8 cellular contexts compared by ENCODE assay signal in the genomic region with DNA sequence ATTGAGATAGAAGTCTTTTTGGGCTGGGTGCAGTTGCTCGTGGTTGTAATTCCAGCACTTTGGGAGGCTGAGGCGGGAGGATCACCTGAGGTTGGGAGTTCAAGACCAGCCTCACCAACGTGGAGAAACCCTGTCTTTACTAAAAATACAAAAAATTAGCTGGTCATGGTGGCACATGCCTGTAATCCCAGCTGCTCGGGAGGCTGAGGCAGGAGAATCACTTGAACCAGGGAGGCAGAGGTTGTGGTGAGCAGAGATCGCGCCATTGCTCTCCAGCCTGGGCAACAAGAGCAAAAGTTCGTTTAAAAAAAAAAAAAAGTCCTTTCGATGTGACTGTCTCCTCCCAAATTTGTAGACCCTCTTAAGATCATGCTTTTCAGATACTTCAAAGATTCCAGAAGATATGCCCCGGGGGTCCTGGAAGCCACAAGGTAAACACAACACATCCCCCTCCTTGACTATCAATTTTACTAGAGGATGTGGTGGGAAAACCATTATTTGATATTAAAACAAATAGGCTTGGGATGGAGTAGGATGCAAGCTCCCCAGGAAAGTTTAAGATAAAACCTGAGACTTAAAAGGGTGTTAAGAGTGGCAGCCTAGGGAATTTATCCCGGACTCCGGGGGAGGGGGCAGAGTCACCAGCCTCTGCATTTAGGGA. TPM values are rescaled to one million over a fixed set of nuclear protein-coding genes. Genes with fewer than 3 reads are reported as not detected.
A peak's percentile ranks its signal among the peaks of the same experiment; 100 is the strongest.
DNase-seq lines count a peak whose midpoint lies in the region; TF ChIP-seq lines count a peak whose summit lies in the region.
"Not testable (repeated sequence)": the region's sequence is repeated elsewhere in the genome, so short reads cannot be mapped to it uniquely, and the experiment has no call there.

No MANE protein-coding gene starts in this region.

- not testable (repeated sequence) for H2BK15ac ChIP-seq in mesendoderm (replicated peaks; ENCODE audit: low read depth)

- peaks cover 18% of the 10 kb centered on the region for H3K27me3 Mint-ChIP-seq in activated naive CD8-positive, alpha-beta T cell

- not testable (repeated sequence) for H3K79me1 ChIP-seq in mesendoderm (ENCODE audit: low read length)

- H3K56ac ChIP-seq in mesendoderm (ENCODE audit: low read length), result peak overlapping the region; percentile 90

- H2AFZ ChIP-seq in ACC112 (ENCODE audit: low read length, unreplicated experiment) (peak overlapping the region; percentile 87), parathyroid adenoma (peak overlapping the region; percentile 81)

- H3K4me1 ChIP-seq in ACC112 (ENCODE audit: control insufficient read depth, insufficient read depth, low read length, unreplicated experiment), result not testable (repeated sequence)
- peaks cover 61% of the 10 kb centered on the region for H3K4me1 ChIP-seq in HUES6 (ENCODE audit: control insufficient read depth, insufficient read depth, low read length)
- peaks cover 35% of the 10 kb centered on the region for H3K4me1 ChIP-seq in ectodermal cell (ENCODE audit: control insufficient read depth, insufficient read depth, low read length)
- H3K4me1 ChIP-seq in left ventricle myocardium inferior, result peaks cover 53% of the 10 kb centered on the region
- H3K4me1 ChIP-seq in mesendoderm (ENCODE audit: control insufficient read depth, low read depth, low read length), result peaks cover 19% of the 10 kb centered on the region
- H3K4me1 ChIP-seq in parathyroid adenoma, result peaks cover 12% of the 10 kb centered on the region
- peaks cover 48% of the 10 kb centered on the region for H3K4me1 ChIP-seq in suprapubic skin

- H3K9me3 ChIP-seq in HUES6 (ENCODE audit: control insufficient read depth, insufficient read depth, low read depth, low read length); ectodermal cell (ENCODE audit: control insufficient read depth, low read length); left ventricle myocardium inferior (replicated peaks); parathyroid adenoma (ENCODE audit: control insufficient read depth, low read length); suprapubic skin: not testable (repeated sequence)

- 48 to 49% methylated on average over 10 to 11 of the region's 11 CpGs for WGBS in ectodermal cell, 2 experiments
- WGBS in mesendoderm (ENCODE audit: extremely low coverage, insufficient coverage, low lambda C conversion rate), result no CpG with 5 or more reads among the region's 11 CpGs
- WGBS in suprapubic skin, result 41% methylated on average over 11 of the region's 11 CpGs

- peak overlapping the region; percentile 70 for H3K4me2 ChIP-seq in mesendoderm (ENCODE audit: low read length)
- H3K4me2 ChIP-seq in parathyroid adenoma (ENCODE audit: low read length), result peak overlapping the region; percentile 85

- not testable (repeated sequence) for H3K9me3 Mint-ChIP-seq in activated naive CD8-positive, alpha-beta T cell (ENCODE audit: low read depth)

- H3K4me3 Mint-ChIP-seq in activated naive CD8-positive, alpha-beta T cell, result peak overlapping the region; percentile 80

- H3K27ac ChIP-seq in ACC112 (ENCODE audit: low read depth, low read length), result not testable (repeated sequence)
- H3K27ac ChIP-seq in HUES6 (ENCODE audit: low read depth, low read length), result peak overlapping the region; percentile 84
- peak overlapping the region; percentile 39 for H3K27ac ChIP-seq in ectodermal cell (ENCODE audit: insufficient read depth, low read depth, low read length, poor library complexity, severe bottlenecking)
- peak overlapping the region; percentile 90 for H3K27ac ChIP-seq in left ventricle myocardium inferior (replicated peaks)
- H3K27ac ChIP-seq in mesendoderm (ENCODE audit: low read depth, low read length), result peak overlapping the region; percentile 20
- peak overlapping the region; percentile 50 for H3K27ac ChIP-seq in parathyroid adenoma
- H3K27ac ChIP-seq in suprapubic skin, result peak overlapping the region; percentile 92

- H3K4me1 Mint-ChIP-seq in activated naive CD8-positive, alpha-beta T cell (ENCODE audit: low read depth), result not testable (repeated sequence)

- H3K79me2 ChIP-seq in ACC112 (ENCODE audit: control insufficient read depth, insufficient read depth, low read length, unreplicated experiment) (peaks cover 21% of the 10 kb centered on the region), mesendoderm (ENCODE audit: control insufficient read depth, insufficient read depth, low read length) (peaks cover 40% of the 10 kb centered on the region)
- H3K79me2 ChIP-seq in parathyroid adenoma, result not testable (repeated sequence)

- H3K27me3 ChIP-seq in ACC112 (ENCODE audit: insufficient read depth, low read length); HUES6 (ENCODE audit: control insufficient read depth, insufficient read depth, low read length); ectodermal cell (ENCODE audit: control insufficient read depth, insufficient read depth, low read length, poor library complexity, severe bottlenecking); left ventricle myocardium inferior (ENCODE audit: low read depth); mesendoderm (ENCODE audit: insufficient read depth, low read length, poor library complexity); parathyroid adenoma (ENCODE audit: control insufficient read depth, insufficient read depth, low read length); suprapubic skin: not testable (repeated sequence)

- not testable (repeated sequence) for TF ChIP-seq CTCF in left ventricle myocardium inferior (IDR thresholded peaks at IDR 0.05; ENCODE audit: borderline replicate concordance); parathyroid adenoma (IDR thresholded peaks at IDR 0.05); suprapubic skin (IDR thresholded peaks at IDR 0.05)

- not testable (repeated sequence) for H3K23ac ChIP-seq in mesendoderm (ENCODE audit: low read length)

- not testable (repeated sequence) for DNase-seq in left ventricle myocardium inferior; mesendoderm; suprapubic skin (ENCODE audit: low spot score in 2 of 2)

- H4K8ac ChIP-seq in mesendoderm (ENCODE audit: low read depth, low read length), result not testable (repeated sequence)

- not testable (repeated sequence) for H3K36me3 Mint-ChIP-seq in activated naive CD8-positive, alpha-beta T cell

- H2BK120ac ChIP-seq in mesendoderm (ENCODE audit: low read depth, low read length), result not testable (repeated sequence)

- H2AK5ac ChIP-seq in mesendoderm (ENCODE audit: low read length), result not testable (repeated sequence)

- TF ChIP-seq POLR2A in suprapubic skin (IDR thresholded peaks at IDR 0.05), result not testable (repeated sequence)

- H3K36me3 ChIP-seq in ACC112 (ENCODE audit: insufficient read depth, low read length); HUES6 (ENCODE audit: control insufficient read depth, insufficient read depth, low read length); ectodermal cell (ENCODE audit: control insufficient read depth, insufficient read depth, low read length); left ventricle myocardium inferior; mesendoderm (ENCODE audit: control insufficient read depth, insufficient read depth, low read length); parathyroid adenoma (ENCODE audit: control insufficient read depth, insufficient read depth, low read length); suprapubic skin: not testable (repeated sequence)

- peak overlapping the region; percentile 63 for H3K18ac ChIP-seq in mesendoderm (ENCODE audit: low read length)

- H3K4me3 ChIP-seq in ACC112 (ENCODE audit: low read depth, low read length) (peak overlapping the region; percentile 90), HUES6 (ENCODE audit: low read depth, low read length) (peak overlapping the region; percentile 84), ectodermal cell (ENCODE audit: insufficient read depth, low read depth, low read length) (peak overlapping the region; percentile 89), left ventricle myocardium inferior (peak overlapping the region; percentile 97), mesendoderm (ENCODE audit: low read length) (peak overlapping the region; percentile 70), parathyroid adenoma (ENCODE audit: low read depth, low read length) (peak overlapping the region; percentile 81), suprapubic skin (peak overlapping the region; percentile 90)

- H3K27ac Mint-ChIP-seq in activated naive CD8-positive, alpha-beta T cell, result not testable (repeated sequence)

- not testable (repeated sequence) for H2BK5ac ChIP-seq in mesendoderm (ENCODE audit: low read length)

- H3K4ac ChIP-seq in mesendoderm (ENCODE audit: low read depth, low read length), result not testable (repeated sequence)

- intact Hi-C loops in left ventricle myocardium inferior (cut with micrococcal nuclease), result not testable (repeated sequence)

- not testable (repeated sequence) for H4K5ac ChIP-seq in mesendoderm (ENCODE audit: low read length)

- TF ChIP-seq EP300 in suprapubic skin (IDR thresholded peaks at IDR 0.05), result not testable (repeated sequence)

- H3K9ac ChIP-seq in HUES6 (ENCODE audit: low read length) (peak overlapping the region; percentile 56), mesendoderm (ENCODE audit: low read length) (peak overlapping the region; percentile 85)
- H3K9ac ChIP-seq in parathyroid adenoma, result not testable (repeated sequence)

RNA-seq across cellular contexts. Expression of gene ERBB2, which starts 0.6 kb away (rescaled TPM):
- polyA plus RNA-seq in ectodermal cell (2013, experiment 1 of 4), result 92.9 TPM
- 108 TPM for polyA plus RNA-seq in ectodermal cell (2013, experiment 2 of 4)
- 76.4 TPM for polyA plus RNA-seq in ectodermal cell (2013, experiment 3 of 4)
- polyA plus RNA-seq in ectodermal cell (2013, experiment 4 of 4), result 82.8 TPM
- 61.0 TPM for total RNA-seq in left ventricle myocardium inferior
- 73.2 TPM for polyA plus RNA-seq in mesendoderm (2013, experiment 1 of 2)
- 72.9 TPM for polyA plus RNA-seq in mesendoderm (2013, experiment 2 of 2)
- total RNA-seq in suprapubic skin, result 100 to 1,000 TPM; 144 to 192 (median 173) TPM

RNA-seq across cellular contexts. Expression of gene PGAP3, which starts 11.4 kb away (rescaled TPM):
- polyA plus RNA-seq in ectodermal cell (2013, experiment 1 of 4), result 20.3 TPM
- 17.9 TPM for polyA plus RNA-seq in ectodermal cell (2013, experiment 2 of 4)
- 13.2 TPM for polyA plus RNA-seq in ectodermal cell (2013, experiment 3 of 4)
- 16.9 TPM for polyA plus RNA-seq in ectodermal cell (2013, experiment 4 of 4)
- total RNA-seq in left ventricle myocardium inferior (10.7 TPM), suprapubic skin (10 to 100 TPM; 25.7 to 41.5 (median 32.7) TPM)
- 8.3 TPM for polyA plus RNA-seq in mesendoderm (2013, experiment 1 of 2)
- 7.7 TPM for polyA plus RNA-seq in mesendoderm (2013, experiment 2 of 2)

RNA-seq across cellular contexts. Expression of gene PNMT, which starts 31.0 kb away (rescaled TPM):
- not detected for polyA plus RNA-seq in ectodermal cell (2013, experiment 1 of 4)
- polyA plus RNA-seq in ectodermal cell (2013, experiment 2 of 4), result 0.68 TPM
- polyA plus RNA-seq in ectodermal cell (2013, experiment 3 of 4), result 0.75 TPM
- 0.81 TPM for polyA plus RNA-seq in ectodermal cell (2013, experiment 4 of 4)
- total RNA-seq in left ventricle myocardium inferior (7.6 TPM), suprapubic skin (1 to 10 TPM in 2 of 4 donors, under 1 TPM in 2; 0.53 to 1.6 (median 1.1) TPM)
- polyA plus RNA-seq in mesendoderm (2013, experiment 1 of 2), result 0.81 TPM
- 0.63 TPM for polyA plus RNA-seq in mesendoderm (2013, experiment 2 of 2)

RNA-seq across cellular contexts. Expression of gene MIEN1, which starts 31.0 kb away (rescaled TPM):
- polyA plus RNA-seq in ectodermal cell (2013, experiment 1 of 4), result 45.5 TPM
- 45.0 TPM for polyA plus RNA-seq in ectodermal cell (2013, experiment 2 of 4)
- 45.8 TPM for polyA plus RNA-seq in ectodermal cell (2013, experiment 3 of 4)
- 50.9 TPM for polyA plus RNA-seq in ectodermal cell (2013, experiment 4 of 4)
- total RNA-seq in left ventricle myocardium inferior (57.1 TPM), suprapubic skin (10 to 100 TPM; 43.6 to 54.1 (median 52.1) TPM)
- polyA plus RNA-seq in mesendoderm (2013, experiment 1 of 2), result 27.3 TPM
- 29.9 TPM for polyA plus RNA-seq in mesendoderm (2013, experiment 2 of 2)

RNA-seq across cellular contexts. Expression of gene TCAP, which starts 34.1 kb away (rescaled TPM):
- polyA plus RNA-seq in ectodermal cell (2013, experiment 1 of 4), result 2.3 TPM
- polyA plus RNA-seq in ectodermal cell (2013, experiment 2 of 4), result 2.0 TPM
- polyA plus RNA-seq in ectodermal cell (2013, experiment 3 of 4), result 1.7 TPM
- 2.6 TPM for polyA plus RNA-seq in ectodermal cell (2013, experiment 4 of 4)
- total RNA-seq in left ventricle myocardium inferior (5,825 TPM), suprapubic skin (1 to 10 TPM in 2 of 4 donors, under 1 TPM in 1, not detected in 1; 0.57 to 2.4 (median 1.1) TPM)
- 0.10 TPM for polyA plus RNA-seq in mesendoderm (2013, experiment 1 of 2)
- polyA plus RNA-seq in mesendoderm (2013, experiment 2 of 2), result 0.08 TPM
